11 cellular contexts compared by ENCODE assay signal in the genomic region with DNA sequence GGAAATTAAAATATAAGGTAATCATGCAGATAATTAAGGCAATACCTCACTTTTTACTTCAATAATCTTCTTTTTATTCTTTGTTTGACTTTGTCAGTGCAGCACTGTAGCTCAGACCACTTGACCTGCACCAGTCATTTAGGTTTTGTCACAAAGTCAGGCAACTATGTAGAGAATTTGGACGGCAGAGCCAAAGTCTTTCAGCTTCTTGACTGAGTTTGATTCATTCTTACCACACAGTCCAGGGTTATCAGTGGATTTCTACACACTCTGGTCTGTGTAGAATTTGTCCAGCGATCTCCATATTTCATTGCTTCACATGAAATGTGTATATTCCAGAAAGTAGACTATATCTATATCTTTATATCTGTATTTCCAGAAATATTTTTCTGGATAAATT.
"Had no signal": no experiment of that assay in that cellular context is flagged by ENCODE, and none has a peak within 500 bp of the region (broad histone marks: within the 10 kb centered on the region; RNA-seq: fewer than 3 reads in every experiment).

No MANE protein-coding gene starts in this region.

- DNase-seq: effector memory CD8-positive, alpha-beta T cell; esophagus squamous epithelium; natural killer cell; nucleus accumbens; ovary; right lobe of liver; stimulated activated CD4-positive, alpha-beta T cell treated with anti-CD3 and anti-CD28 coated beads, Interleukin-4, amount 100 ng/mL, for 1 hour had no signal

- H3K4me3 ChIP-seq: esophagus squamous epithelium, ovary, right lobe of liver, thoracic aorta had no signal

- H3K27ac ChIP-seq: esophagus squamous epithelium, foreskin keratinocyte, ovary, right lobe of liver, thoracic aorta had no signal

- H3K27me3 ChIP-seq: esophagus squamous epithelium, foreskin keratinocyte, ovary, right lobe of liver had no signal

- H3K36me3 ChIP-seq: esophagus squamous epithelium, ovary, right lobe of liver, thoracic aorta had no signal

- ATAC-seq: effector memory CD8-positive, alpha-beta T cell; foreskin keratinocyte; natural killer cell; right lobe of liver; stimulated activated memory B cell treated with anti-CD40 and anti-IgM and Interleukin-4, amounts not matched to agents 10 μg/mL and 1 μg/mL and 100 μg/mL, for 72 hours had no signal

- FAIRE-seq: colon had no signal

- H3K9me3 ChIP-seq: ovary, right lobe of liver, thoracic aorta had no signal

- H3K4me1 ChIP-seq: right lobe of liver had no signal
